18 cellular contexts compared by ENCODE assay signal in the genomic region with DNA sequence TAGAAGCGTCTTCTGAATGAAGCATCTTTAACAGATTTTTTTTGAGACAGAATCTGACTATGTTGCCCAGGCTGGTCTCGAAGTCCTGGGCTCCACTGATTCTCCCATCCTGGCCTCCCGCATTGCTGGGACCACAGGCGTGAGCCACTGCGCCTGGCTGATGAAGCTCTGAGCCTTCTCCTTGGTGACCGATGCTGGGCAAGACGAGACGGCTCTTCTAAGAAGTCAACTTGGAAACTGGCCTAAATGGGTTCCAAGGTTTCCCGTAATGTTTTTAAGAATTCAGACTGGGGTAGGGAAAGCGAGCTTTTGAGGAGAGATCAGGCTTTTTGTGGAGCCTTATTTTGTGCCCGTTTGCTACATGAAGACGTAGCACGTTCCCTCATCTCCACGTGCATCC.
"Had no signal": no experiment of that assay in that cellular context is flagged by ENCODE, and none has a peak within 500 bp of the region (broad histone marks: within the 10 kb centered on the region; RNA-seq: fewer than 3 reads in every experiment).

No MANE protein-coding gene starts in this region.

- H3K27me3 Mint-ChIP-seq: stimulated activated naive CD8-positive, alpha-beta T cell treated with anti-CD3 and anti-CD28 coated beads, Interleukin-15, Interleukin-2, amounts not matched to agents 100 ng/mL and 50 ng/mL, for 24 hours had no signal

- H3K36me3 ChIP-seq: colonic mucosa had no signal

- H3K4me1 ChIP-seq: colonic mucosa, heart left ventricle, parathyroid adenoma, testis, upper lobe of right lung, vagina had no signal

- H3K9me3 Mint-ChIP-seq: natural killer cell treated with Interleukin-12 subunit alpha and Interleukin-12 subunit beta and Interleukin-15 and Interleukin-18, amount 100 ng/mL, for 72 hours; stimulated activated memory B cell treated with anti-CD40 and anti-IgM and Interleukin-4, amounts not matched to agents 10 μg/mL and 1 μg/mL and 100 μg/mL, for 72 hours; stimulated activated naive CD8-positive, alpha-beta T cell treated with anti-CD3 and anti-CD28 coated beads, Interleukin-15, Interleukin-2, amounts not matched to agents 100 ng/mL and 50 ng/mL, for 24 hours had no signal

- H3K27ac Mint-ChIP-seq: natural killer cell treated with Interleukin-12 subunit alpha and Interleukin-12 subunit beta and Interleukin-15 and Interleukin-18, amount 100 ng/mL, for 72 hours; stimulated activated memory B cell treated with anti-CD40 and anti-IgM and Interleukin-4, amounts not matched to agents 10 μg/mL and 1 μg/mL and 100 μg/mL, for 72 hours; stimulated activated naive CD8-positive, alpha-beta T cell treated with anti-CD3 and anti-CD28 coated beads, Interleukin-15, Interleukin-2, amounts not matched to agents 100 ng/mL and 50 ng/mL, for 24 hours had no signal

- H3K9me3 ChIP-seq: colonic mucosa, heart left ventricle, testis, tibial nerve, upper lobe of right lung, vagina had no signal

- DNase-seq: colonic mucosa; dermis blood vessel endothelial cell; effector CD8-positive, alpha-beta T cell; foreskin melanocyte; heart left ventricle; left ventricle myocardium superior; stimulated activated CD4-positive, alpha-beta T cell treated with anti-CD3 and anti-CD28 coated beads, Interleukin-12 subunit alpha, Interleukin-12 subunit beta, amount 100 ng/mL, for 4 hours; testis; upper lobe of right lung had no signal

- ATAC-seq: left colon; natural killer cell treated with Interleukin-12 subunit alpha and Interleukin-12 subunit beta and Interleukin-15 and Interleukin-18, amount 100 ng/mL, for 72 hours; sciatic nerve; stimulated activated memory B cell treated with anti-CD40 and anti-IgM and Interleukin-4, amounts not matched to agents 10 μg/mL and 1 μg/mL and 100 μg/mL, for 72 hours; upper lobe of right lung had no signal

- H3K27ac ChIP-seq: colonic mucosa, heart left ventricle, parathyroid adenoma, skin epidermis, testis, upper lobe of right lung, vagina had no signal

- H3K27me3 ChIP-seq: colonic mucosa, heart left ventricle, testis, tibial nerve, upper lobe of right lung, vagina had no signal

- H3K4me3 ChIP-seq: colonic mucosa, heart left ventricle, skin epidermis, testis, tibial nerve, upper lobe of right lung, vagina had no signal

- H3K4me3 Mint-ChIP-seq: natural killer cell treated with Interleukin-12 subunit alpha and Interleukin-12 subunit beta and Interleukin-15 and Interleukin-18, amount 100 ng/mL, for 72 hours; stimulated activated memory B cell treated with anti-CD40 and anti-IgM and Interleukin-4, amounts not matched to agents 10 μg/mL and 1 μg/mL and 100 μg/mL, for 72 hours; stimulated activated naive CD8-positive, alpha-beta T cell treated with anti-CD3 and anti-CD28 coated beads, Interleukin-15, Interleukin-2, amounts not matched to agents 100 ng/mL and 50 ng/mL, for 24 hours had no signal

- H3K36me3 Mint-ChIP-seq: natural killer cell treated with Interleukin-12 subunit alpha and Interleukin-12 subunit beta and Interleukin-15 and Interleukin-18, amount 100 ng/mL, for 72 hours; stimulated activated memory B cell treated with anti-CD40 and anti-IgM and Interleukin-4, amounts not matched to agents 10 μg/mL and 1 μg/mL and 100 μg/mL, for 72 hours had no signal
